Comparison of ENCODE assay signal across 29 cellular contexts in genomic region chr5:82614706-82615105, GRCh38.
"Had no signal": no experiment of that assay in that cellular context is flagged by ENCODE, and none has a peak within 500 bp of the region (broad histone marks: within the 10 kb centered on the region; RNA-seq: fewer than 3 reads in every experiment).

No MANE protein-coding gene starts in this region.

- H3K4me3 Mint-ChIP-seq: naive thymus-derived CD4-positive, alpha-beta T cell; natural killer cell; nephron; neural progenitor cell; stimulated activated memory B cell treated with anti-CD40 and anti-IgM and Interleukin-4, amounts not matched to agents 10 μg/mL and 1 μg/mL and 100 μg/mL, for 72 hours; stimulated activated naive CD8-positive, alpha-beta T cell treated with anti-CD3 and anti-CD28 coated beads, Interleukin-15, amount 100 ng/mL, for 72 hours; type B pancreatic cell had no signal

- ATAC-seq: naive thymus-derived CD4-positive, alpha-beta T cell; natural killer cell; pancreas; psoas muscle; right cardiac atrium; right lobe of liver; stimulated activated memory B cell treated with anti-CD40 and anti-IgM and Interleukin-4, amounts not matched to agents 10 μg/mL and 1 μg/mL and 100 μg/mL, for 72 hours; stimulated activated naive CD8-positive, alpha-beta T cell treated with anti-CD3 and anti-CD28 coated beads, Interleukin-15, amount 100 ng/mL, for 72 hours; stimulated activated naive CD8-positive, alpha-beta T cell treated with anti-CD3 and anti-CD28 coated beads, Interleukin-15, Interleukin-2, amounts not matched to agents 100 U/mL and 50 U/mL, for 24 hours; upper lobe of right lung had no signal

- H3K27ac Mint-ChIP-seq: naive thymus-derived CD4-positive, alpha-beta T cell; natural killer cell; neural progenitor cell; stimulated activated memory B cell treated with anti-CD40 and anti-IgM and Interleukin-4, amounts not matched to agents 10 μg/mL and 1 μg/mL and 100 μg/mL, for 72 hours; stimulated activated naive CD8-positive, alpha-beta T cell treated with anti-CD3 and anti-CD28 coated beads, Interleukin-15, amount 100 ng/mL, for 72 hours; type B pancreatic cell had no signal

- H3K9me3 Mint-ChIP-seq: natural killer cell, neural progenitor cell had no signal

- FAIRE-seq: pancreas, small intestine had no signal

- H3K27me3 Mint-ChIP-seq: stimulated activated memory B cell treated with anti-CD40 and anti-IgM and Interleukin-4, amounts not matched to agents 10 μg/mL and 1 μg/mL and 100 μg/mL, for 72 hours; stimulated activated naive CD8-positive, alpha-beta T cell treated with anti-CD3 and anti-CD28 coated beads, Interleukin-15, amount 100 ng/mL, for 72 hours; type B pancreatic cell had no signal

- DNase-seq: naive thymus-derived CD4-positive, alpha-beta T cell; natural killer cell; occipital lobe; pancreas; psoas muscle; right cardiac atrium; right lobe of liver; sigmoid colon; small intestine; spleen; stimulated activated CD4-positive, alpha-beta T cell treated with anti-CD3 and anti-CD28 coated beads, Interleukin-12 subunit alpha, Interleukin-12 subunit beta, amount 100 ng/mL, for 4 hours; stimulated activated CD4-positive, alpha-beta T cell treated with anti-CD3 and anti-CD28 coated beads, Interleukin-1b, Interleukin-23, amount 100 ng/mL, for 48 hours; stimulated activated CD4-positive, alpha-beta T cell treated with anti-CD3 and anti-CD28 coated beads, Interleukin-4, amount 100 ng/mL, for 1 hour; stimulated activated CD4-positive, alpha-beta T cell treated with anti-CD3 and anti-CD28 coated beads, Interleukin-4, amount 100 ng/mL, for 4 hours; stimulated activated CD8-positive, alpha-beta memory T cell treated with anti-CD3 and anti-CD28 coated beads, Interleukin-4, amount 100 ng/mL, for 48 hours; stimulated activated naive CD4-positive, alpha-beta T cell; stimulated activated naive CD8-positive, alpha-beta T cell treated with anti-CD3 and anti-CD28 coated beads, Interleukin-15, amount 100 ng/mL, for 72 hours; stimulated activated naive CD8-positive, alpha-beta T cell treated with anti-CD3 and anti-CD28 coated beads, Interleukin-15, Interleukin-2, amounts not matched to agents 100 U/mL and 50 U/mL, for 24 hours; substantia nigra; testis; tibial artery; transverse colon; upper lobe of right lung; uterus had no signal

- H3K36me3 ChIP-seq: neural progenitor cell, pancreas, right lobe of liver, sigmoid colon, spleen, suprapubic skin, tibial artery, transverse colon, upper lobe of right lung, uterus had no signal

- H3K9me3 ChIP-seq: pancreas, psoas muscle, right lobe of liver, suprapubic skin, testis, tibial artery, transverse colon, upper lobe of right lung, uterus had no signal

- H3K4me1 Mint-ChIP-seq: naive thymus-derived CD4-positive, alpha-beta T cell; natural killer cell; nephron; neural progenitor cell; stimulated activated memory B cell treated with anti-CD40 and anti-IgM and Interleukin-4, amounts not matched to agents 10 μg/mL and 1 μg/mL and 100 μg/mL, for 72 hours; stimulated activated naive CD8-positive, alpha-beta T cell treated with anti-CD3 and anti-CD28 coated beads, Interleukin-15, amount 100 ng/mL, for 72 hours had no signal

- H3K4me1 ChIP-seq: neural progenitor cell, pancreas, psoas muscle, right lobe of liver, sigmoid colon, spleen, suprapubic skin, testis, tibial artery, transverse colon, upper lobe of right lung, uterus had no signal

- H3K4me3 ChIP-seq: neural progenitor cell, pancreas, psoas muscle, right lobe of liver, sigmoid colon, spleen, suprapubic skin, testis, tibial artery, transverse colon, upper lobe of right lung, uterus had no signal

- H3K36me3 Mint-ChIP-seq: naive thymus-derived CD4-positive, alpha-beta T cell; natural killer cell; neural progenitor cell; stimulated activated memory B cell treated with anti-CD40 and anti-IgM and Interleukin-4, amounts not matched to agents 10 μg/mL and 1 μg/mL and 100 μg/mL, for 72 hours had no signal
